In the genomic region with DNA sequence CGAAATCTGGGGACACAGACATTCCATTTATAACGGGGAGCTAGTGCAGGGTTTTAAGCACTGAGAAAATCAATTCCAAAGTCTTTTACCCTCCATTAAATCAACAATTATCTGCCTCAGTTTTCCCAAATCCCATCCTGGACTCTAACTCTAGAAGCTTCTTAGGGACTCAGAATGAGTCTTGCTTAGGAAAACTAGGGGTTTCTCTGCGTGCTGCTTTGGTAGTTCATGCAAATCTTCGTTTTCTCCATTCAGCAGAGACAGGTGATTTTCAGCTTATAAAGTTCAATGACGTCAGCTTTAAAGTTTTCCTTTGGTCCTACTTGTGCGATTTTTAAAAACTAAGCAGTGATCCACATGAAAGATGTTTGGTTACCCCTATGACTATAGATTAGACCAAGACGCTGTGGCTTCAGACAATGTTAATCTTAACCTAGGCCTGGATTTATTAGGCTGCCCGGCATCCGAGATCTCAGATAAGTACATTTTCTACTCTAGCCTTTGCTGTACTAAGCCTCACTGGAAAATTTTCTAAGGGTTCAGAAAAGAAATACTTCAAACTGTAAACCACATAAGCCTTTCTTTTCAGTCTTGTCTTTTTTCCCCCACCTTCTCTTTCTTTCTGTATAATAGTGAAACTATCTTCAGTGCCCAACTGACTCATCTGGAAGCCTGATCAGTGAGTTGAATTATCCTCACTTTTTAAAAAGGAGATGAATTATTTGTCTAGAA, we compare ENCODE assay signal across 1 cellular context.
TF ChIP-seq lines count a peak whose summit lies in the region.

No MANE protein-coding gene starts in this region.

TF ChIP-seq in GM12878, 131 proteins besides CTCF, POLR2A, EP300 and RAD21 (continued from another document and continues in another):
- no peak; the same call in none of the 2 replicates for TF ChIP-seq CBFB (IDR thresholded peaks at IDR 0.05; ENCODE audit: low read depth)
- no peak for TF ChIP-seq SUPT20H (IDR thresholded peaks at IDR 0.05; ENCODE audit: borderline replicate concordance, control insufficient read depth, low read depth, low read length)
- no peak for TF ChIP-seq POLR2AphosphoS2 (IDR thresholded peaks at IDR 0.05; ENCODE audit: low read depth, low read length)
- peak in 1 of 2 experiments; percentile 40; a peak in 1 of 4 replicates for TF ChIP-seq ETV6 (conservative IDR thresholded peaks at IDR 0.05 in 1 of 2, IDR thresholded peaks at IDR 0.05 in 1 of 2; ENCODE audit: borderline replicate concordance in 1 of 2, low read depth in 1 of 2)
- TF ChIP-seq RB1 (IDR thresholded peaks at IDR 0.05; ENCODE audit: borderline replicate concordance) = no peak
- TF ChIP-seq TARDBP (IDR thresholded peaks at IDR 0.05; ENCODE audit: borderline replicate concordance) = no peak
- TF ChIP-seq, protein P1, sequence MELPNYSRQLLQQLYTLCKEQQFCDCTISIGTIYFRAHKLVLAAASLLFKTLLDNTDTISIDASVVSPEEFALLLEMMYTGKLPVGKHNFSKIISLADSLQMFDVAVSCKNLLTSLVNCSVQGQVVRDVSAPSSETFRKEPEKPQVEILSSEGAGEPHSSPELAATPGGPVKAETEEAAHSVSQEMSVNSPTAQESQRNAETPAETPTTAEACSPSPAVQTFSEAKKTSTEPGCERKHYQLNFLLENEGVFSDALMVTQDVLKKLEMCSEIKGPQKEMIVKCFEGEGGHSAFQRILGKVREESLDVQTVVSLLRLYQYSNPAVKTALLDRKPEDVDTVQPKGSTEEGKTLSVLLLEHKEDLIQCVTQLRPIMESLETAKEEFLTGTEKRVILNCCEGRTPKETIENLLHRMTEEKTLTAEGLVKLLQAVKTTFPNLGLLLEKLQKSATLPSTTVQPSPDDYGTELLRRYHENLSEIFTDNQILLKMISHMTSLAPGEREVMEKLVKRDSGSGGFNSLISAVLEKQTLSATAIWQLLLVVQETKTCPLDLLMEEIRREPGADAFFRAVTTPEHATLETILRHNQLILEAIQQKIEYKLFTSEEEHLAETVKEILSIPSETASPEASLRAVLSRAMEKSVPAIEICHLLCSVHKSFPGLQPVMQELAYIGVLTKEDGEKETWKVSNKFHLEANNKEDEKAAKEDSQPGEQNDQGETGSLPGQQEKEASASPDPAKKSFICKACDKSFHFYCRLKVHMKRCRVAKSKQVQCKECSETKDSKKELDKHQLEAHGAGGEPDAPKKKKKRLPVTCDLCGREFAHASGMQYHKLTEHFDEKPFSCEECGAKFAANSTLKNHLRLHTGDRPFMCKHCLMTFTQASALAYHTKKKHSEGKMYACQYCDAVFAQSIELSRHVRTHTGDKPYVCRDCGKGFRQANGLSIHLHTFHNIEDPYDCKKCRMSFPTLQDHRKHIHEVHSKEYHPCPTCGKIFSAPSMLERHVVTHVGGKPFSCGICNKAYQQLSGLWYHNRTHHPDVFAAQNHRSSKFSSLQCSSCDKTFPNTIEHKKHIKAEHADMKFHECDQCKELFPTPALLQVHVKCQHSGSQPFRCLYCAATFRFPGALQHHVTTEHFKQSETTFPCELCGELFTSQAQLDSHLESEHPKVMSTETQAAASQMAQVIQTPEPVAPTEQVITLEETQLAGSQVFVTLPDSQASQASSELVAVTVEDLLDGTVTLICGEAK (IDR thresholded peaks at IDR 0.05; ENCODE audit: borderline replicate concordance) = no peak
- TF ChIP-seq RFX5 (IDR thresholded peaks at IDR 0.05; ENCODE audit: low read depth, low read length) = no peak
- TF ChIP-seq, protein P2, sequence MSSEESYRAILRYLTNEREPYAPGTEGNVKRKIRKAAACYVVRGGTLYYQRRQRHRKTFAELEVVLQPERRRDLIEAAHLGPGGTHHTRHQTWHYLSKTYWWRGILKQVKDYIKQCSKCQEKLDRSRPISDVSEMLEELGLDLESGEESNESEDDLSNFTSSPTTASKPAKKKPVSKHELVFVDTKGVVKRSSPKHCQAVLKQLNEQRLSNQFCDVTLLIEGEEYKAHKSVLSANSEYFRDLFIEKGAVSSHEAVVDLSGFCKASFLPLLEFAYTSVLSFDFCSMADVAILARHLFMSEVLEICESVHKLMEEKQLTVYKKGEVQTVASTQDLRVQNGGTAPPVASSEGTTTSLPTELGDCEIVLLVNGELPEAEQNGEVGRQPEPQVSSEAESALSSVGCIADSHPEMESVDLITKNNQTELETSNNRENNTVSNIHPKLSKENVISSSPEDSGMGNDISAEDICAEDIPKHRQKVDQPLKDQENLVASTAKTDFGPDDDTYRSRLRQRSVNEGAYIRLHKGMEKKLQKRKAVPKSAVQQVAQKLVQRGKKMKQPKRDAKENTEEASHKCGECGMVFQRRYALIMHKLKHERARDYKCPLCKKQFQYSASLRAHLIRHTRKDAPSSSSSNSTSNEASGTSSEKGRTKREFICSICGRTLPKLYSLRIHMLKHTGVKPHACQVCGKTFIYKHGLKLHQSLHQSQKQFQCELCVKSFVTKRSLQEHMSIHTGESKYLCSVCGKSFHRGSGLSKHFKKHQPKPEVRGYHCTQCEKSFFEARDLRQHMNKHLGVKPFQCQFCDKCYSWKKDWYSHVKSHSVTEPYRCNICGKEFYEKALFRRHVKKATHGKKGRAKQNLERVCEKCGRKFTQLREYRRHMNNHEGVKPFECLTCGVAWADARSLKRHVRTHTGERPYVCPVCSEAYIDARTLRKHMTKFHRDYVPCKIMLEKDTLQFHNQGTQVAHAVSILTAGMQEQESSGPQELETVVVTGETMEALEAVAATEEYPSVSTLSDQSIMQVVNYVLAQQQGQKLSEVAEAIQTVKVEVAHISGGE (CRISPR knock-in tag; IDR thresholded peaks at IDR 0.05) = no peak
- TF ChIP-seq, protein P3, sequence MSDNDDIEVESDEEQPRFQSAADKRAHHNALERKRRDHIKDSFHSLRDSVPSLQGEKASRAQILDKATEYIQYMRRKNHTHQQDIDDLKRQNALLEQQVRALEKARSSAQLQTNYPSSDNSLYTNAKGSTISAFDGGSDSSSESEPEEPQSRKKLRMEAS (IDR thresholded peaks at IDR 0.05; ENCODE audit: low read depth, low read length) = no peak
- TF ChIP-seq RELA (IDR thresholded peaks at IDR 0.05; ENCODE audit: borderline replicate concordance, partially characterized antibody) = no peak
- no peak for TF ChIP-seq ZNF274 (IDR thresholded peaks at IDR 0.05; ENCODE audit: insufficient read depth, insufficient read length)
- TF ChIP-seq GABPA (IDR thresholded peaks at IDR 0.05; ENCODE audit: low read depth) = no peak
- TF ChIP-seq, protein P4, sequence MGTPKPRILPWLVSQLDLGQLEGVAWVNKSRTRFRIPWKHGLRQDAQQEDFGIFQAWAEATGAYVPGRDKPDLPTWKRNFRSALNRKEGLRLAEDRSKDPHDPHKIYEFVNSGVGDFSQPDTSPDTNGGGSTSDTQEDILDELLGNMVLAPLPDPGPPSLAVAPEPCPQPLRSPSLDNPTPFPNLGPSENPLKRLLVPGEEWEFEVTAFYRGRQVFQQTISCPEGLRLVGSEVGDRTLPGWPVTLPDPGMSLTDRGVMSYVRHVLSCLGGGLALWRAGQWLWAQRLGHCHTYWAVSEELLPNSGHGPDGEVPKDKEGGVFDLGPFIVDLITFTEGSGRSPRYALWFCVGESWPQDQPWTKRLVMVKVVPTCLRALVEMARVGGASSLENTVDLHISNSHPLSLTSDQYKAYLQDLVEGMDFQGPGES (IDR thresholded peaks at IDR 0.05) = no peak
- no peak for TF ChIP-seq NR2C1 (IDR thresholded peaks at IDR 0.05)
- TF ChIP-seq, protein P5, sequence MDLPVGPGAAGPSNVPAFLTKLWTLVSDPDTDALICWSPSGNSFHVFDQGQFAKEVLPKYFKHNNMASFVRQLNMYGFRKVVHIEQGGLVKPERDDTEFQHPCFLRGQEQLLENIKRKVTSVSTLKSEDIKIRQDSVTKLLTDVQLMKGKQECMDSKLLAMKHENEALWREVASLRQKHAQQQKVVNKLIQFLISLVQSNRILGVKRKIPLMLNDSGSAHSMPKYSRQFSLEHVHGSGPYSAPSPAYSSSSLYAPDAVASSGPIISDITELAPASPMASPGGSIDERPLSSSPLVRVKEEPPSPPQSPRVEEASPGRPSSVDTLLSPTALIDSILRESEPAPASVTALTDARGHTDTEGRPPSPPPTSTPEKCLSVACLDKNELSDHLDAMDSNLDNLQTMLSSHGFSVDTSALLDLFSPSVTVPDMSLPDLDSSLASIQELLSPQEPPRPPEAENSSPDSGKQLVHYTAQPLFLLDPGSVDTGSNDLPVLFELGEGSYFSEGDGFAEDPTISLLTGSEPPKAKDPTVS (IDR thresholded peaks at IDR 0.05; ENCODE audit: low read depth, low read length) = no peak
- TF ChIP-seq HCFC1 (IDR thresholded peaks at IDR 0.05; ENCODE audit: low read length) = no peak
- TF ChIP-seq, protein P6, sequence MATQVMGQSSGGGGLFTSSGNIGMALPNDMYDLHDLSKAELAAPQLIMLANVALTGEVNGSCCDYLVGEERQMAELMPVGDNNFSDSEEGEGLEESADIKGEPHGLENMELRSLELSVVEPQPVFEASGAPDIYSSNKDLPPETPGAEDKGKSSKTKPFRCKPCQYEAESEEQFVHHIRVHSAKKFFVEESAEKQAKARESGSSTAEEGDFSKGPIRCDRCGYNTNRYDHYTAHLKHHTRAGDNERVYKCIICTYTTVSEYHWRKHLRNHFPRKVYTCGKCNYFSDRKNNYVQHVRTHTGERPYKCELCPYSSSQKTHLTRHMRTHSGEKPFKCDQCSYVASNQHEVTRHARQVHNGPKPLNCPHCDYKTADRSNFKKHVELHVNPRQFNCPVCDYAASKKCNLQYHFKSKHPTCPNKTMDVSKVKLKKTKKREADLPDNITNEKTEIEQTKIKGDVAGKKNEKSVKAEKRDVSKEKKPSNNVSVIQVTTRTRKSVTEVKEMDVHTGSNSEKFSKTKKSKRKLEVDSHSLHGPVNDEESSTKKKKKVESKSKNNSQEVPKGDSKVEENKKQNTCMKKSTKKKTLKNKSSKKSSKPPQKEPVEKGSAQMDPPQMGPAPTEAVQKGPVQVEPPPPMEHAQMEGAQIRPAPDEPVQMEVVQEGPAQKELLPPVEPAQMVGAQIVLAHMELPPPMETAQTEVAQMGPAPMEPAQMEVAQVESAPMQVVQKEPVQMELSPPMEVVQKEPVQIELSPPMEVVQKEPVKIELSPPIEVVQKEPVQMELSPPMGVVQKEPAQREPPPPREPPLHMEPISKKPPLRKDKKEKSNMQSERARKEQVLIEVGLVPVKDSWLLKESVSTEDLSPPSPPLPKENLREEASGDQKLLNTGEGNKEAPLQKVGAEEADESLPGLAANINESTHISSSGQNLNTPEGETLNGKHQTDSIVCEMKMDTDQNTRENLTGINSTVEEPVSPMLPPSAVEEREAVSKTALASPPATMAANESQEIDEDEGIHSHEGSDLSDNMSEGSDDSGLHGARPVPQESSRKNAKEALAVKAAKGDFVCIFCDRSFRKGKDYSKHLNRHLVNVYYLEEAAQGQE (IDR thresholded peaks at IDR 0.05; ENCODE audit: low read depth, low read length) = no peak
- TF ChIP-seq, protein P7, sequence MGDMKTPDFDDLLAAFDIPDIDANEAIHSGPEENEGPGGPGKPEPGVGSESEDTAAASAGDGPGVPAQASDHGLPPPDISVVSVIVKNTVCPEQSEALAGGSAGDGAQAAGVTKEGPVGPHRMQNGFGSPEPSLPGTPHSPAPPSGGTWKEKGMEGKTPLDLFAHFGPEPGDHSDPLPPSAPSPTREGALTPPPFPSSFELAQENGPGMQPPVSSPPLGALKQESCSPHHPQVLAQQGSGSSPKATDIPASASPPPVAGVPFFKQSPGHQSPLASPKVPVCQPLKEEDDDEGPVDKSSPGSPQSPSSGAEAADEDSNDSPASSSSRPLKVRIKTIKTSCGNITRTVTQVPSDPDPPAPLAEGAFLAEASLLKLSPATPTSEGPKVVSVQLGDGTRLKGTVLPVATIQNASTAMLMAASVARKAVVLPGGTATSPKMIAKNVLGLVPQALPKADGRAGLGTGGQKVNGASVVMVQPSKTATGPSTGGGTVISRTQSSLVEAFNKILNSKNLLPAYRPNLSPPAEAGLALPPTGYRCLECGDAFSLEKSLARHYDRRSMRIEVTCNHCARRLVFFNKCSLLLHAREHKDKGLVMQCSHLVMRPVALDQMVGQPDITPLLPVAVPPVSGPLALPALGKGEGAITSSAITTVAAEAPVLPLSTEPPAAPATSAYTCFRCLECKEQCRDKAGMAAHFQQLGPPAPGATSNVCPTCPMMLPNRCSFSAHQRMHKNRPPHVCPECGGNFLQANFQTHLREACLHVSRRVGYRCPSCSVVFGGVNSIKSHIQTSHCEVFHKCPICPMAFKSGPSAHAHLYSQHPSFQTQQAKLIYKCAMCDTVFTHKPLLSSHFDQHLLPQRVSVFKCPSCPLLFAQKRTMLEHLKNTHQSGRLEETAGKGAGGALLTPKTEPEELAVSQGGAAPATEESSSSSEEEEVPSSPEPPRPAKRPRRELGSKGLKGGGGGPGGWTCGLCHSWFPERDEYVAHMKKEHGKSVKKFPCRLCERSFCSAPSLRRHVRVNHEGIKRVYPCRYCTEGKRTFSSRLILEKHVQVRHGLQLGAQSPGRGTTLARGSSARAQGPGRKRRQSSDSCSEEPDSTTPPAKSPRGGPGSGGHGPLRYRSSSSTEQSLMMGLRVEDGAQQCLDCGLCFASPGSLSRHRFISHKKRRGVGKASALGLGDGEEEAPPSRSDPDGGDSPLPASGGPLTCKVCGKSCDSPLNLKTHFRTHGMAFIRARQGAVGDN (IDR thresholded peaks at IDR 0.05) = no peak
- peak; percentile 35; the same call in 1 of the 2 replicates for TF ChIP-seq TCF7 (IDR thresholded peaks at IDR 0.05; ENCODE audit: borderline replicate concordance)
- TF ChIP-seq RBBP5 (conservative IDR thresholded peaks at IDR 0.05) = no peak
- TF ChIP-seq BCL11A (IDR thresholded peaks at IDR 0.05; ENCODE audit: low read depth, low read length) = no peak
- no peak for TF ChIP-seq CREB1 (IDR thresholded peaks at IDR 0.05; ENCODE audit: low read depth)
- TF ChIP-seq SMAD1 (IDR thresholded peaks at IDR 0.05; ENCODE audit: low read depth, partially characterized antibody) = no peak
- TF ChIP-seq KLF5 (IDR thresholded peaks at IDR 0.05; ENCODE audit: partially characterized antibody) = no peak
- TF ChIP-seq CHD4 (IDR thresholded peaks at IDR 0.05) = no peak
- TF ChIP-seq NFYA (IDR thresholded peaks at IDR 0.05; ENCODE audit: borderline replicate concordance, low read depth, low read length) = no peak
- TF ChIP-seq FOXK2 (IDR thresholded peaks at IDR 0.05) = no peak
- no peak for TF ChIP-seq ZNF207 (IDR thresholded peaks at IDR 0.05; ENCODE audit: borderline replicate concordance)
- TF ChIP-seq, protein P8, sequence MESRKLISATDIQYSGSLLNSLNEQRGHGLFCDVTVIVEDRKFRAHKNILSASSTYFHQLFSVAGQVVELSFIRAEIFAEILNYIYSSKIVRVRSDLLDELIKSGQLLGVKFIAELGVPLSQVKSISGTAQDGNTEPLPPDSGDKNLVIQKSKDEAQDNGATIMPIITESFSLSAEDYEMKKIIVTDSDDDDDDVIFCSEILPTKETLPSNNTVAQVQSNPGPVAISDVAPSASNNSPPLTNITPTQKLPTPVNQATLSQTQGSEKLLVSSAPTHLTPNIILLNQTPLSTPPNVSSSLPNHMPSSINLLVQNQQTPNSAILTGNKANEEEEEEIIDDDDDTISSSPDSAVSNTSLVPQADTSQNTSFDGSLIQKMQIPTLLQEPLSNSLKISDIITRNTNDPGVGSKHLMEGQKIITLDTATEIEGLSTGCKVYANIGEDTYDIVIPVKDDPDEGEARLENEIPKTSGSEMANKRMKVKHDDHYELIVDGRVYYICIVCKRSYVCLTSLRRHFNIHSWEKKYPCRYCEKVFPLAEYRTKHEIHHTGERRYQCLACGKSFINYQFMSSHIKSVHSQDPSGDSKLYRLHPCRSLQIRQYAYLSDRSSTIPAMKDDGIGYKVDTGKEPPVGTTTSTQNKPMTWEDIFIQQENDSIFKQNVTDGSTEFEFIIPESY (IDR thresholded peaks at IDR 0.05) = no peak
- TF ChIP-seq NRF1 (conservative IDR thresholded peaks at IDR 0.05; ENCODE audit: low read depth, low read length) = no peak
- TF ChIP-seq ZBED1 (IDR thresholded peaks at IDR 0.05; ENCODE audit: borderline replicate concordance) = no peak
- TF ChIP-seq MXI1 (IDR thresholded peaks at IDR 0.05; ENCODE audit: low read depth, low read length) = no peak
